ENCODE assay signal across 22 cellular contexts in genomic region chr9:3419892-3420291, GRCh38.
"Had no signal": no experiment of that assay in that cellular context is flagged by ENCODE, and none has a peak within 500 bp of the region (broad histone marks: within the 10 kb centered on the region; RNA-seq: fewer than 3 reads in every experiment).

No MANE protein-coding gene starts in this region.

- H3K27me3 Mint-ChIP-seq: central memory CD8-positive, alpha-beta T cell; memory B cell; naive B cell; stimulated activated naive B cell treated with anti-CD40 and anti-IgM and Interleukin-4, amounts not matched to agents 10 μg/mL and 1 μg/mL and 100 μg/mL, for 72 hours had no signal

- DNase-seq: effector memory CD4-positive, alpha-beta T cell; hippocampal formation; kidney glomerular epithelial cell; lower lobe of right lung; naive B cell; sigmoid colon; stimulated activated CD4-positive, alpha-beta T cell treated with anti-CD3 and anti-CD28 coated beads, Interleukin-2, amount 100 ng/mL, for 24 hours; stimulated activated CD4-positive, alpha-beta T cell treated with anti-CD3 and anti-CD28 coated beads, Interleukin-4, amount 100 ng/mL, for 4 hours; stimulated activated naive B cell treated with anti-CD40 and anti-IgM and Interleukin-4, amounts not matched to agents 10 μg/mL and 1 μg/mL and 100 μg/mL, for 72 hours; stomach; substantia nigra; trophoblast cell had no signal

- H3K27me3 ChIP-seq: gastroesophageal sphincter, left lung, neutrophil, right atrium auricular region, sigmoid colon, stomach had no signal

- H3K9me3 ChIP-seq: gastroesophageal sphincter, lower lobe of right lung, neutrophil, right atrium auricular region, sigmoid colon, stomach, thoracic aorta had no signal

- H3K4me3 ChIP-seq: gastroesophageal sphincter, left lung, lower lobe of right lung, right atrium auricular region, sigmoid colon, skin epidermis, stomach, thoracic aorta had no signal

- H3K4me3 Mint-ChIP-seq: central memory CD8-positive, alpha-beta T cell; memory B cell; naive B cell; nephron; stimulated activated naive B cell treated with anti-CD40 and anti-IgM and Interleukin-4, amounts not matched to agents 10 μg/mL and 1 μg/mL and 100 μg/mL, for 72 hours had no signal

- H3K36me3 ChIP-seq: gastroesophageal sphincter, left lung, lower lobe of right lung, neutrophil, right atrium auricular region, sigmoid colon, stomach, thoracic aorta had no signal

- H3K4me1 ChIP-seq: gastroesophageal sphincter, left lung, lower lobe of right lung, right atrium auricular region, sigmoid colon, stomach had no signal

- H3K27ac ChIP-seq: gastroesophageal sphincter, left lung, lower lobe of right lung, neutrophil, right atrium auricular region, sigmoid colon, skin epidermis, stomach, thoracic aorta had no signal

- H3K9me3 Mint-ChIP-seq: central memory CD8-positive, alpha-beta T cell; memory B cell had no signal

- H3K27ac Mint-ChIP-seq: memory B cell; naive B cell; stimulated activated naive B cell treated with anti-CD40 and anti-IgM and Interleukin-4, amounts not matched to agents 10 μg/mL and 1 μg/mL and 100 μg/mL, for 72 hours had no signal

- H3K36me3 Mint-ChIP-seq: naive B cell had no signal

- ATAC-seq: esophagus mucosa; gastroesophageal sphincter; left lung; lower lobe of right lung; stimulated activated naive B cell treated with anti-CD40 and anti-IgM and Interleukin-4, amounts not matched to agents 10 μg/mL and 1 μg/mL and 100 μg/mL, for 72 hours had no signal
